Comparison of ENCODE assay signal across 30 cellular contexts in the genomic region with DNA sequence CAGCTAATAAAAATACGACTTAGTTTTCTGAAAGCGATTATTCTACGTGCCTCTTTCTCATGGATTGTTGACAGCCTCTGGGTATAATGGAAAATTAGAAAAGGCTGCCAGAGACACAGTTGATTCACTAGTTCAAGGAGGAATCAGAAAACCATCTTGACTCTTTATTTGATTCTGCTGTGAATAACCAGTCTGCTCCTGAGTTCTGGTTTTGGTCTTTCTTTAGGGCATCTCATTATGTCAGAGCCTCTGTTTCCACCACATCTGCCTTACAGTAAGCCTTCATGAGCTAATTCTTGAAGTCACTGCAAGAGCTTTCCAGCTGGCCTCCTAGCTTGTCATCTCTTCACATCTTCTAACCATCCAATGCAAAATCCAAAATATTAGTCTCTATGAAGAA.
"Had no signal": no experiment of that assay in that cellular context is flagged by ENCODE, and none has a peak within 500 bp of the region (broad histone marks: within the 10 kb centered on the region; RNA-seq: fewer than 3 reads in every experiment).

No MANE protein-coding gene starts in this region.

- DNase-seq: naive B cell; naive thymus-derived CD8-positive, alpha-beta T cell; occipital lobe; ovary; posterior cingulate gyrus; psoas muscle; right cardiac atrium; right lobe of liver; sigmoid colon; small intestine; spleen; stimulated activated CD4-positive, alpha-beta T cell treated with anti-CD3 and anti-CD28 coated beads, Interleukin-12 subunit alpha, Interleukin-12 subunit beta, amount 100 ng/mL, for 4 hours; stimulated activated CD4-positive, alpha-beta T cell treated with anti-CD3 and anti-CD28 coated beads, Interleukin-1b, Interleukin-23, amount 100 ng/mL, for 48 hours; stimulated activated CD4-positive, alpha-beta T cell treated with anti-CD3 and anti-CD28 coated beads, Interleukin-4, amount 100 ng/mL, for 1 hour; stimulated activated CD4-positive, alpha-beta T cell treated with anti-CD3 and anti-CD28 coated beads, Interleukin-4, amount 100 ng/mL, for 4 hours; stimulated activated CD8-positive, alpha-beta memory T cell treated with anti-CD3 and anti-CD28 coated beads, Interleukin-4, amount 100 ng/mL, for 48 hours; stimulated activated naive CD4-positive, alpha-beta T cell; stimulated activated naive CD8-positive, alpha-beta T cell treated with anti-CD3 and anti-CD28 coated beads, Interleukin-15, amount 100 ng/mL, for 72 hours; stimulated activated naive CD8-positive, alpha-beta T cell treated with anti-CD3 and anti-CD28 coated beads, Interleukin-15, Interleukin-2, amounts not matched to agents 100 U/mL and 50 U/mL, for 24 hours; testis; tibial artery; transverse colon had no signal

- H3K4me1 Mint-ChIP-seq: naive B cell; naive thymus-derived CD8-positive, alpha-beta T cell; neural progenitor cell; stimulated activated memory B cell treated with anti-CD40 and anti-IgM and Interleukin-4, amounts not matched to agents 10 μg/mL and 1 μg/mL and 100 μg/mL, for 72 hours; stimulated activated naive CD8-positive, alpha-beta T cell treated with anti-CD3 and anti-CD28 coated beads, Interleukin-15, amount 100 ng/mL, for 72 hours had no signal

- H3K9me3 Mint-ChIP-seq: type B pancreatic cell had no signal

- H3K27ac Mint-ChIP-seq: naive B cell; naive thymus-derived CD8-positive, alpha-beta T cell; natural killer cell treated with Interleukin-12 subunit alpha and Interleukin-12 subunit beta and Interleukin-15 and Interleukin-18, amount 100 ng/mL, for 72 hours; neural progenitor cell; progenitor cell of endocrine pancreas; stimulated activated memory B cell treated with anti-CD40 and anti-IgM and Interleukin-4, amounts not matched to agents 10 μg/mL and 1 μg/mL and 100 μg/mL, for 72 hours; stimulated activated naive CD8-positive, alpha-beta T cell treated with anti-CD3 and anti-CD28 coated beads, Interleukin-15, amount 100 ng/mL, for 72 hours; type B pancreatic cell had no signal

- H3K27me3 Mint-ChIP-seq: naive thymus-derived CD8-positive, alpha-beta T cell; natural killer cell treated with Interleukin-12 subunit alpha and Interleukin-12 subunit beta and Interleukin-15 and Interleukin-18, amount 100 ng/mL, for 72 hours; progenitor cell of endocrine pancreas; stimulated activated memory B cell treated with anti-CD40 and anti-IgM and Interleukin-4, amounts not matched to agents 10 μg/mL and 1 μg/mL and 100 μg/mL, for 72 hours; stimulated activated naive CD8-positive, alpha-beta T cell treated with anti-CD3 and anti-CD28 coated beads, Interleukin-15, amount 100 ng/mL, for 72 hours had no signal

- H3K4me3 Mint-ChIP-seq: naive B cell; naive thymus-derived CD8-positive, alpha-beta T cell; natural killer cell treated with Interleukin-12 subunit alpha and Interleukin-12 subunit beta and Interleukin-15 and Interleukin-18, amount 100 ng/mL, for 72 hours; neural progenitor cell; stimulated activated memory B cell treated with anti-CD40 and anti-IgM and Interleukin-4, amounts not matched to agents 10 μg/mL and 1 μg/mL and 100 μg/mL, for 72 hours; stimulated activated naive CD8-positive, alpha-beta T cell treated with anti-CD3 and anti-CD28 coated beads, Interleukin-15, amount 100 ng/mL, for 72 hours; type B pancreatic cell had no signal

- H3K27ac ChIP-seq: neural progenitor cell, ovary, parathyroid adenoma, psoas muscle, right lobe of liver, sigmoid colon, spleen, suprapubic skin, testis, tibial artery, transverse colon, vagina had no signal

- H3K36me3 Mint-ChIP-seq: naive B cell; naive thymus-derived CD8-positive, alpha-beta T cell; natural killer cell treated with Interleukin-12 subunit alpha and Interleukin-12 subunit beta and Interleukin-15 and Interleukin-18, amount 100 ng/mL, for 72 hours; neural progenitor cell; stimulated activated memory B cell treated with anti-CD40 and anti-IgM and Interleukin-4, amounts not matched to agents 10 μg/mL and 1 μg/mL and 100 μg/mL, for 72 hours; type B pancreatic cell had no signal
